32 cellular contexts compared by ENCODE assay signal in the genomic region with DNA sequence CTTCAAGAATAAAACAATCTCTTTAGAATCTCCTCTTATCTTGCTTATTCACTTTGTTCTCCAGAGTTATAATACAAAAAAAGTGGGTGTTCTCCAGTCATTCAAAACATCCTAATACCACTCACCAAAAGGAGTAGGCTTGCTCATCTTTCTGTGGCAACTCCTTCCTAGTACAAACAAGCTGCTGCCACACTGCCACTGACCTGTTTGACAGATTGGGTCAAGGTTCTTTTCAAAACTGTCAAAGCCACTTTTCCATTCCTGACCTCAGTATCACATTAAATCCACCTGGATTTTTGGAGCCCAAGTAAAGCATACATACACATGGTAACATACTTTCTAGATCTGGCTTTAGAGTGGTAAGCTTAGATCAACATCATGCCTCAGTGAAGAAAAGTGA.
"Had no signal": no experiment of that assay in that cellular context is flagged by ENCODE, and none has a peak within 500 bp of the region (broad histone marks: within the 10 kb centered on the region; RNA-seq: fewer than 3 reads in every experiment).

No MANE protein-coding gene starts in this region.

- H3K27me3 ChIP-seq: ascending aorta, cardiac muscle cell had no signal

- H3K9me3 ChIP-seq: ascending aorta had no signal

- H3K4me3 ChIP-seq: ascending aorta, cardiac muscle cell had no signal

- FAIRE-seq: bronchial epithelial cell, TTC549 had no signal

- ATAC-seq: activated CD8-positive, alpha-beta T cell treated with anti-CD3 and anti-CD28 coated beads for 36 hours; activated naive CD4-positive, alpha-beta T cell treated with anti-CD3 and anti-CD28 coated beads, Interleukin-2, amount 50 U/mL, for 72 hours; activated T-cell treated with anti-CD3 and anti-CD28 coated beads, Interleukin-2, amount 50 U/mL, for 4 hours; activated T-cell treated with anti-CD3 and anti-CD28 coated beads, Interleukin-2, amount 50 U/mL, for 72 hours; activated T-helper 17 cell treated with anti-CD3 and anti-CD28 coated beads, Interleukin-2, amount 50 U/mL, for 72 hours had no signal

- H3K4me1 ChIP-seq: ascending aorta had no signal

- H3K27ac ChIP-seq: ascending aorta, cardiac muscle cell, VCaP had no signal

- DNase-seq: activated B cell treated with CpG ODN at 0.5 μM for 24 hours; activated CD4-positive, alpha-beta memory T cell treated with anti-CD3 and anti-CD28 coated beads for 36 hours; activated CD4-positive, alpha-beta T cell treated with anti-CD3 and anti-CD28 coated beads for 4 hours; activated CD4-positive, alpha-beta T cell treated with anti-CD3 and anti-CD28 coated beads, Interleukin-2, amount 10 ng/mL, durations not matched to agents 24 days and 14 days; activated CD4-positive, alpha-beta T cell treated with anti-CD3 and anti-CD28 coated beads, Interleukin-2, amount 50 U/mL, for 1 hour; activated CD4-positive, alpha-beta T cell treated with anti-CD3 and anti-CD28 coated beads, Interleukin-2, amount 50 U/mL, for 4 hours; activated CD4-positive, CD25-positive, alpha-beta regulatory T cell treated with anti-CD3 and anti-CD28 coated beads, Interleukin-2, amount 50 U/mL, for 72 hours; activated CD8-positive, alpha-beta memory T cell treated with anti-CD3 and anti-CD28 coated beads, Interleukin-2, amount 50 U/mL, for 4 hours; activated CD8-positive, alpha-beta T cell treated with anti-CD3 and anti-CD28 coated beads for 36 hours; activated effector memory CD4-positive, alpha-beta T cell treated with anti-CD3 and anti-CD28 coated beads, Interleukin-2, amount 50 U/mL, for 16 hours; activated gamma-delta T cell treated with Interleukin-2 at 50 U/mL for 16 hours; activated naive CD4-positive, alpha-beta T cell; activated naive CD4-positive, alpha-beta T cell treated with anti-CD3 and anti-CD28 coated beads for 36 hours; activated naive CD4-positive, alpha-beta T cell treated with anti-CD3 and anti-CD28 coated beads, Interleukin-2, amount 50 U/mL, for 16 hours; activated naive CD8-positive, alpha-beta T cell treated with anti-CD3 and anti-CD28 coated beads for 36 hours; activated T-cell treated with anti-CD3 and anti-CD28 coated beads for 4 hours; activated T-cell treated with anti-CD3 and anti-CD28 coated beads, Interleukin-2, amount 50 U/mL, for 1 hour; activated T-cell treated with anti-CD3 and anti-CD28 coated beads, Interleukin-2, amount 50 U/mL, for 4 hours; activated T-cell treated with anti-CD3 and anti-CD28 coated beads, Interleukin-2, amount 50 U/mL, for 72 hours; amniotic stem cell; caudate nucleus; cerebellar nuclear complex; T-helper 1 cell; T-helper 2 cell; T-helper 9 cell had no signal
